9 cellular contexts compared by ENCODE assay signal in the genomic region with DNA sequence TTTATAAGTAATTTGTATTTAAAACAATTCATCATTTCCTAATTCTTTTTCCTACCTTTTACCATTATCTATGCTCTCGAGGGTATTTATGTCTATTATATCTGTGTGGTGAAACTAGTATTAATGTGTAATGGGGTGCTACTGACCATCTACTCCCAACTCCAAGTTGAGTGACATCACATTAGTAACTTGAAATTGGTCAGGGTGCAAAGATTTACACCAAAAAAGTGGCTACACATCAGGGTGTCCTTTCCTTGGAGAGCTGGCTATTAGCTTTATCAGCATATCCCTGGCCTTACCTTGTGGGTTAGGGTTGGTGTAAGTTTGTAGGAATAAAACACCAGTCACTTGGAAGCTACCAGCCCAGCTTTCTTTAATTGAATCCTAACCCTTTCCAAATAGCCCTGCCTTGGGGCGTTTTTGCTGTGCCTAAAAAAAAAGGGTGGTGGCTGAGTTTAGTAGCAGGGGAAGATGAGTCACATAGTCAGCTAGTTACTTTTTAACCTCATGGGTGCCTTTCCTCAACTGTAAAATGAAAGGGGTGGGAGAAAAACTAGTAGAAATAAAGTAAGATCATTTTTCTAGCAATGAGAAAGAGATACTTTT. TPM values are rescaled to one million over a fixed set of nuclear protein-coding genes. Genes with fewer than 3 reads are reported as not detected.
DNase-seq lines count a peak whose midpoint lies in the region; ATAC-seq and TF ChIP-seq lines count a peak whose summit lies in the region.
"Had no signal": no experiment of that assay in that cellular context is flagged by ENCODE, and none has a peak within 500 bp of the region (broad histone marks: within the 10 kb centered on the region; RNA-seq: fewer than 3 reads in every experiment).

No MANE protein-coding gene starts in this region.

- H3K27me3 Mint-ChIP-seq in activated naive CD8-positive, alpha-beta T cell treated with anti-CD3 and anti-CD28 coated beads, Interleukin-2, amount 10 ng/mL, durations not matched to agents 7 days and 5 days, result no peaks in the 10 kb centered on the region
- no peaks in the 10 kb centered on the region for H3K27me3 Mint-ChIP-seq in activated naive CD8-positive, alpha-beta T cell treated with anti-CD3 and anti-CD28 coated beads for 36 hours
- no peaks in the 10 kb centered on the region for H3K27me3 Mint-ChIP-seq in T-helper 2 cell treated with Interferon-gamma antibody and Interleukin-4, amounts not matched to agents 5 μg/mL and 100 μg/mL, for 36 hours (ENCODE audit: low read depth)
- no peaks in the 10 kb centered on the region for H3K27me3 Mint-ChIP-seq in type B pancreatic cell
- H3K27me3 Mint-ChIP-seq: CD4-positive, CD25-positive, alpha-beta regulatory T cell had no signal

- no peaks in the 10 kb centered on the region for H3K9me3 Mint-ChIP-seq in activated naive CD8-positive, alpha-beta T cell treated with anti-CD3 and anti-CD28 coated beads, Interleukin-2, amount 10 ng/mL, durations not matched to agents 7 days and 5 days
- no peaks in the 10 kb centered on the region for H3K9me3 Mint-ChIP-seq in activated naive CD8-positive, alpha-beta T cell treated with anti-CD3 and anti-CD28 coated beads for 36 hours
- H3K9me3 Mint-ChIP-seq in T-helper 2 cell treated with Interferon-gamma antibody and Interleukin-4, amounts not matched to agents 5 μg/mL and 100 μg/mL, for 36 hours, result no peaks in the 10 kb centered on the region
- peaks cover 5% of the 10 kb centered on the region for H3K9me3 Mint-ChIP-seq in type B pancreatic cell
- H3K9me3 Mint-ChIP-seq: CD4-positive, CD25-positive, alpha-beta regulatory T cell had no signal

- H3K9me3 ChIP-seq in right atrium auricular region, result no peaks in the 10 kb centered on the region

- peaks cover 13% of the 10 kb centered on the region for H3K4me1 Mint-ChIP-seq in activated naive CD8-positive, alpha-beta T cell treated with anti-CD3 and anti-CD28 coated beads, Interleukin-2, amount 10 ng/mL, durations not matched to agents 7 days and 5 days
- peaks cover 10% of the 10 kb centered on the region for H3K4me1 Mint-ChIP-seq in activated naive CD8-positive, alpha-beta T cell treated with anti-CD3 and anti-CD28 coated beads for 36 hours
- H3K4me1 Mint-ChIP-seq in T-helper 2 cell treated with Interferon-gamma antibody and Interleukin-4, amounts not matched to agents 5 μg/mL and 100 μg/mL, for 36 hours (ENCODE audit: low read depth), result peaks cover 28% of the 10 kb centered on the region
- H3K4me1 Mint-ChIP-seq in type B pancreatic cell (ENCODE audit: unreplicated experiment), result peaks cover 22% of the 10 kb centered on the region

- DNase-seq in activated naive CD8-positive, alpha-beta T cell treated with anti-CD3 and anti-CD28 coated beads, Interleukin-2, amount 10 ng/mL, durations not matched to agents 7 days and 5 days, result no peak
- DNase-seq in activated naive CD8-positive, alpha-beta T cell treated with anti-CD3 and anti-CD28 coated beads for 36 hours, result no peak
- peak; percentile 33 for DNase-seq in T-helper 2 cell treated with Interferon-gamma antibody and Interleukin-4, amounts not matched to agents 5 μg/mL and 100 μg/mL, for 36 hours (ENCODE audit: low spot score)
- DNase-seq in right atrium auricular region (ENCODE audit: low spot score), result no peak
- DNase-seq in type B pancreatic cell (ENCODE audit: extremely low spot score, unreplicated experiment), result no peak
- DNase-seq in NAMALWA (ENCODE audit: low spot score), result no peak
- DNase-seq in nucleus accumbens (lab: John Stamatoyannopoulos, UW), result no peak

- H3K4me3 Mint-ChIP-seq in activated naive CD8-positive, alpha-beta T cell treated with anti-CD3 and anti-CD28 coated beads, Interleukin-2, amount 10 ng/mL, durations not matched to agents 7 days and 5 days, result no peak overlapping the region
- no peak overlapping the region for H3K4me3 Mint-ChIP-seq in activated naive CD8-positive, alpha-beta T cell treated with anti-CD3 and anti-CD28 coated beads for 36 hours
- peak overlapping the region; percentile 64 for H3K4me3 Mint-ChIP-seq in T-helper 2 cell treated with Interferon-gamma antibody and Interleukin-4, amounts not matched to agents 5 μg/mL and 100 μg/mL, for 36 hours
- H3K4me3 Mint-ChIP-seq in type B pancreatic cell, result peak overlapping the region; percentile 45
- H3K4me3 Mint-ChIP-seq: CD4-positive, CD25-positive, alpha-beta regulatory T cell had no signal

- ATAC-seq in activated naive CD8-positive, alpha-beta T cell treated with anti-CD3 and anti-CD28 coated beads, Interleukin-2, amount 10 ng/mL, durations not matched to agents 7 days and 5 days (ENCODE audit: low read depth), result peak; percentile 56
- ATAC-seq in GM21515 (IDR thresholded peaks at IDR 0.05; ENCODE audit: unreplicated experiment), result no peak

- no peak overlapping the region for H3K4me3 ChIP-seq in right atrium auricular region

- peaks cover 7% of the 10 kb centered on the region for H3K36me3 ChIP-seq in right atrium auricular region

- peak overlapping the region; percentile 29 to 40 for H3K27ac ChIP-seq in right atrium auricular region

- no peak overlapping the region for H3K27ac Mint-ChIP-seq in activated naive CD8-positive, alpha-beta T cell treated with anti-CD3 and anti-CD28 coated beads, Interleukin-2, amount 10 ng/mL, durations not matched to agents 7 days and 5 days
- no peak overlapping the region for H3K27ac Mint-ChIP-seq in activated naive CD8-positive, alpha-beta T cell treated with anti-CD3 and anti-CD28 coated beads for 36 hours
- H3K27ac Mint-ChIP-seq in T-helper 2 cell treated with Interferon-gamma antibody and Interleukin-4, amounts not matched to agents 5 μg/mL and 100 μg/mL, for 36 hours, result peak overlapping the region; percentile 77
- H3K27ac Mint-ChIP-seq in type B pancreatic cell, result peak overlapping the region; percentile 84

- POLR2A ChIA-PET in activated naive CD8-positive, alpha-beta T cell treated with anti-CD3 and anti-CD28 coated beads, Interleukin-2, amount 10 ng/mL, durations not matched to agents 7 days and 5 days (lab: Charles Lee), result no interaction called here

- peaks cover 0 to 13% of the 10 kb centered on the region in 2 donors for H3K4me1 ChIP-seq in right atrium auricular region

- no peaks in the 10 kb centered on the region for H3K27me3 ChIP-seq in right atrium auricular region

- peaks cover 3% of the 10 kb centered on the region for H3K36me3 Mint-ChIP-seq in activated naive CD8-positive, alpha-beta T cell treated with anti-CD3 and anti-CD28 coated beads, Interleukin-2, amount 10 ng/mL, durations not matched to agents 7 days and 5 days
- no peaks in the 10 kb centered on the region for H3K36me3 Mint-ChIP-seq in activated naive CD8-positive, alpha-beta T cell treated with anti-CD3 and anti-CD28 coated beads for 36 hours
- peaks cover 15% of the 10 kb centered on the region for H3K36me3 Mint-ChIP-seq in T-helper 2 cell treated with Interferon-gamma antibody and Interleukin-4, amounts not matched to agents 5 μg/mL and 100 μg/mL, for 36 hours (ENCODE audit: low read depth)
- peaks cover 4% of the 10 kb centered on the region for H3K36me3 Mint-ChIP-seq in type B pancreatic cell
- H3K36me3 Mint-ChIP-seq: CD4-positive, CD25-positive, alpha-beta regulatory T cell had no signal

- no peak for TF ChIP-seq CTCF in right atrium auricular region (IDR thresholded peaks at IDR 0.05)
- TF ChIP-seq CTCF in type B pancreatic cell (conservative IDR thresholded peaks at IDR 0.05), result no peak

RNA-seq across cellular contexts. Expression of gene ANXA4, which starts 14.0 kb away (rescaled TPM):
- total RNA-seq in activated naive CD8-positive, alpha-beta T cell treated with anti-CD3 and anti-CD28 coated beads, Interleukin-2, amount 10 ng/mL, durations not matched to agents 7 days and 5 days, result 10 to 100 TPM; 40.9 to 41.2 TPM
- total RNA-seq in activated naive CD8-positive, alpha-beta T cell treated with anti-CD3 and anti-CD28 coated beads for 36 hours, result 10 to 100 TPM; 15.2 to 15.6 TPM
- total RNA-seq in right atrium auricular region (10 to 100 TPM; 12.7 to 25.9 TPM), type B pancreatic cell (ENCODE audit: low replicate concordance) (84.5 and 152 TPM in 2 replicates)

Comparison
In these comparisons a context has a peak if more than half of its experiments do, and no peak if none do; other contexts are left out.
1. H3K27ac Mint-ChIP-seq: peak in T-helper 2 cell treated with Interferon-gamma antibody and Interleukin-4, amounts not matched to agents 5 μg/mL and 100 μg/mL, for 36 hours (single experiment) and type B pancreatic cell (single experiment); none in activated naive CD8-positive, alpha-beta T cell treated with anti-CD3 and anti-CD28 coated beads, Interleukin-2, amount 10 ng/mL, durations not matched to agents 7 days and 5 days (single experiment) and activated naive CD8-positive, alpha-beta T cell treated with anti-CD3 and anti-CD28 coated beads for 36 hours (single experiment).
2. H3K4me3 Mint-ChIP-seq: peak in T-helper 2 cell treated with Interferon-gamma antibody and Interleukin-4, amounts not matched to agents 5 μg/mL and 100 μg/mL, for 36 hours (single experiment) and type B pancreatic cell (single experiment); none in activated naive CD8-positive, alpha-beta T cell treated with anti-CD3 and anti-CD28 coated beads, Interleukin-2, amount 10 ng/mL, durations not matched to agents 7 days and 5 days (single experiment) and activated naive CD8-positive, alpha-beta T cell treated with anti-CD3 and anti-CD28 coated beads for 36 hours (single experiment).